In the genomic region with DNA sequence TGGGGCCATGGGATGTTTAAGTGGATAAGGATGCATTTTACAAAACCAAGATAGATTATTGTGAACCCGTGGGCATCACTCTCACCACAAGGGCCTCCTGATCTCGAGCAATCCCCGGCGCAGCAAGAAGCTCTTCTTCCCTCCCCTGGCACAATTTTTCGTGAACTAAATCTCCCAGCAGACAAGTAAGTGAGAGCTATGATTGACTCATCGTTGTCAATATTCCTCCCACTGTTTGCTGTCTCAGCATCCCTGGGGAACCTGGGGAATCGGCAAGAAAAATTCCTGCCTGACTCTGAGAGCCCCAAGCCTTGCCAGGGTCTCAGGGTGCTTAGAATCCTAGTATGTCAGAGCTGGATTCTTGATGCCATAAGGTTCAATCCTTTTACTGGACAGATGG, we compare ENCODE assay signal across 15 cellular contexts.
A peak's percentile ranks its signal among the peaks of the same experiment; 100 is the strongest.
DNase-seq lines count a peak whose midpoint lies in the region; FAIRE-seq and TF ChIP-seq lines count a peak whose summit lies in the region.
"Had no signal": no experiment of that assay in that cellular context is flagged by ENCODE, and none has a peak within 500 bp of the region (broad histone marks: within the 10 kb centered on the region; RNA-seq: fewer than 3 reads in every experiment).

No MANE protein-coding gene starts in this region.

- FAIRE-seq in H1 (lab: Jason Lieb, UNC) = no peak

- H2BK12ac ChIP-seq in H1 (ENCODE audit: low read depth, low read length) = no peak overlapping the region

- H4K5ac ChIP-seq in H1 (ENCODE audit: insufficient read length, low read depth, low read length) = no peak overlapping the region

- TF ChIP-seq POLR2A in H1 (IDR thresholded peaks at IDR 0.05; ENCODE audit: control extremely low read depth in 1 of 2, low read depth in 2 of 2, low read length in 2 of 2) = no peak

- no peak overlapping the region for H2AK5ac ChIP-seq in H1 (ENCODE audit: low read depth, low read length)

- H3K79me2 ChIP-seq in H1 (ENCODE audit: control insufficient read depth in 1 of 2, insufficient read depth in 2 of 2, low read length in 2 of 2) = no peaks in the 10 kb centered on the region

- DNase-seq in H1 (ENCODE audit: low read depth in 1 of 2, low spot score in 2 of 2) = no peak
- DNase-seq in islet precursor cell = peak; percentile 22
- DNase-seq in putamen (ENCODE audit: low spot score) = peak; percentile 24
- peak; percentile 8 for DNase-seq in stromal cell of bone marrow (ENCODE audit: low read depth)
- DNase-seq in midbrain (lab: John Stamatoyannopoulos, UW) = no peak
- DNase-seq in NAMALWA (ENCODE audit: low spot score) = no peak
- DNase-seq in AG20443 (ENCODE audit: low spot score) = no peak
- DNase-seq: ACHN; C1 segment of cervical spinal cord; Calu3; CD4-positive, alpha-beta T cell; DMS 273 treated with DMSO at 0.1 percent for 48 hours; GM23248; H7; IMR-90 had no signal

- H3K4me1 ChIP-seq in H1 (replicated peaks in 1 of 4; ENCODE audit: control insufficient read depth in 3 of 4, insufficient read depth in 4 of 4, low read length in 3 of 4) = peaks cover 0 to 14% (median 8%) of the 10 kb centered on the region in 4 experiments; a peak in 6 of 7 replicates

- no peaks in the 10 kb centered on the region for H3K36me3 ChIP-seq in H1 (ENCODE audit: control insufficient read depth in 2 of 4, insufficient read depth in 4 of 4, low read length in 3 of 4)

- no peak overlapping the region for H4K8ac ChIP-seq in H1 (ENCODE audit: extremely low read depth, insufficient read depth, low read length)

- H2BK120ac ChIP-seq in H1 (replicated peaks; ENCODE audit: low read depth, low read length) = no peak overlapping the region

- no peak overlapping the region for H3K18ac ChIP-seq in H1 (ENCODE audit: extremely low read depth, low read length)

- no peak overlapping the region for H3K4me3 ChIP-seq in H1 (ENCODE audit: extremely low read depth in 1 of 4, insufficient read depth in 2 of 4, low read depth in 3 of 4, low read length in 4 of 4)
- H3K4me3 ChIP-seq: GM23248 had no signal

- no peak overlapping the region for H3K4ac ChIP-seq in H1 (replicated peaks; ENCODE audit: insufficient read length, low read depth, low read length)

- no peak overlapping the region for H3K14ac ChIP-seq in H1 (ENCODE audit: insufficient read length)

- H2BK5ac ChIP-seq in H1 (ENCODE audit: low read depth, low read length) = no peak overlapping the region

- H3K4me2 ChIP-seq in H1 (ENCODE audit: insufficient read depth in 1 of 2, low read depth in 2 of 2, low read length in 2 of 2) = no peak overlapping the region

- CTCF ChIA-PET in H1 (lab: Charles Lee; ENCODE audit: partially characterized antibody) = interaction anchor here (0.9 to 2.7 kb wide), 9 partner anchors 9 to 259 kb away, joined by 3 to 13 read pairs (median 4); a partner anchor contains a TSS

- H3K9me3 ChIP-seq in H1 (ENCODE audit: insufficient read depth in 2 of 2, low read depth in 1 of 2, low read length in 1 of 2) = no peaks in the 10 kb centered on the region

- no peak overlapping the region for H4K91ac ChIP-seq in H1 (replicated peaks; ENCODE audit: insufficient read length, low read length)

- no peak for TF ChIP-seq RAD21 in H1 (IDR thresholded peaks at IDR 0.05 in 1 of 2, conservative IDR thresholded peaks at IDR 0.05 in 1 of 2; ENCODE audit: low read depth in 2 of 2, low read length in 2 of 2)

- no peak overlapping the region for H2AFZ ChIP-seq in H1 (ENCODE audit: low read length)
- H2AFZ ChIP-seq: GM23248 had no signal

- no peaks in the 10 kb centered on the region for H3K23me2 ChIP-seq in H1 (ENCODE audit: low read depth, low read length)

- no peak overlapping the region for H2BK15ac ChIP-seq in H1 (ENCODE audit: low read length)

- no peak overlapping the region for H3K27ac ChIP-seq in H1 (ENCODE audit: low read depth, low read length)
- H3K27ac ChIP-seq: GM23248 had no signal

- no peak overlapping the region for H3K56ac ChIP-seq in H1 (replicated peaks; ENCODE audit: insufficient read length, low read depth, low read length)

- WGBS in H1 (ENCODE audit: extremely low coverage in 1 of 2, insufficient coverage in 1 of 2, insufficient read length in 1 of 2, insufficient replicate concordance in 2 of 2, low coverage in 1 of 2, low lambda C conversion rate in 2 of 2, missing lambda C conversion rate in 1 of 2), 2 experiments = 90% methylated on average over 7 of the region's 7 CpGs; no CpG with 5 or more reads in 1 of the 2 experiments

- POLR2A ChIA-PET in H1 (lab: Charles Lee; ENCODE audit: partially characterized antibody) = no interaction called here

- H4K20me1 ChIP-seq in H1 (replicated peaks in 1 of 2; ENCODE audit: control insufficient read depth in 1 of 2, insufficient read depth in 2 of 2, low read length in 2 of 2) = no peaks in the 10 kb centered on the region

- H3K27me3 ChIP-seq in H1 (replicated peaks in 1 of 4; ENCODE audit: control insufficient read depth in 3 of 4, extremely low read depth in 1 of 4, insufficient read depth in 3 of 4, low read length in 3 of 4) = no peaks in the 10 kb centered on the region

- H3K23ac ChIP-seq in H1 (ENCODE audit: insufficient read length) = no peak overlapping the region

- H2BK20ac ChIP-seq in H1 (ENCODE audit: low read length) = peak overlapping the region; percentile 40; the same call in 1 of the 2 replicates

- no peak overlapping the region for H3K9ac ChIP-seq in H1 (replicated peaks in 1 of 4; ENCODE audit: extremely low read depth in 1 of 4, low read depth in 3 of 4, low read length in 3 of 4)
- H3K9ac ChIP-seq: GM23248 had no signal

- no peak for TF ChIP-seq CTCF in H1 (IDR thresholded peaks at IDR 0.05; ENCODE audit: control extremely low read depth in 1 of 3, insufficient read depth in 1 of 3, low read depth in 1 of 3, low read length in 3 of 3)

- no peak for TF ChIP-seq EP300 in H1 (IDR thresholded peaks at IDR 0.05; ENCODE audit: borderline replicate concordance in 1 of 2, low read depth in 2 of 2, low read length in 2 of 2)

- H3K79me1 ChIP-seq in H1 (ENCODE audit: low read depth, low read length) = no peaks in the 10 kb centered on the region

TF ChIP-seq in H1, 55 proteins besides CTCF, POLR2A, EP300 and RAD21:
- TF ChIP-seq SP4 (IDR thresholded peaks at IDR 0.05; ENCODE audit: low read length) = no peak
- TF ChIP-seq, protein P1, sequence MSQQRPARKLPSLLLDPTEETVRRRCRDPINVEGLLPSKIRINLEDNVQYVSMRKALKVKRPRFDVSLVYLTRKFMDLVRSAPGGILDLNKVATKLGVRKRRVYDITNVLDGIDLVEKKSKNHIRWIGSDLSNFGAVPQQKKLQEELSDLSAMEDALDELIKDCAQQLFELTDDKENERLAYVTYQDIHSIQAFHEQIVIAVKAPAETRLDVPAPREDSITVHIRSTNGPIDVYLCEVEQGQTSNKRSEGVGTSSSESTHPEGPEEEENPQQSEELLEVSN (IDR thresholded peaks at IDR 0.05) = no peak
- TF ChIP-seq EZH2 (IDR thresholded peaks at IDR 0.05; ENCODE audit: low read depth, low read length, severe bottlenecking) = no peak
- no peak for TF ChIP-seq HDAC2 (IDR thresholded peaks at IDR 0.05; ENCODE audit: borderline replicate concordance in 1 of 2, low read depth in 2 of 2, low read length in 2 of 2)
- no peak for TF ChIP-seq JUND (IDR thresholded peaks at IDR 0.05; ENCODE audit: low read length)
- no peak for TF ChIP-seq TBP (IDR thresholded peaks at IDR 0.05; ENCODE audit: low read depth, low read length)
- TF ChIP-seq MAFK (IDR thresholded peaks at IDR 0.05; ENCODE audit: low read depth, low read length) = no peak
- TF ChIP-seq CEBPB (IDR thresholded peaks at IDR 0.05; ENCODE audit: low read depth, low read length) = no peak

Comparison
In these comparisons a context has a peak if more than half of its experiments do, and no peak if none do; other contexts are left out.
1. DNase-seq: peak in islet precursor cell (single experiment), putamen (single experiment) and stromal cell of bone marrow (single experiment); none in H1 (0 of 2), midbrain (single experiment), NAMALWA (single experiment) and AG20443 (single experiment).